In genomic region chr1:230215049-230215448, GRCh38 we compare ENCODE assay signal across 8 cellular contexts.
DNase-seq lines count a peak whose midpoint lies in the region; TF ChIP-seq lines count a peak whose summit lies in the region.

No MANE protein-coding gene starts in this region.

- TF ChIP-seq CTCF in Calu3 (IDR thresholded peaks at IDR 0.05; ENCODE audit: unreplicated experiment) (no peak), osteoblast (IDR thresholded peaks at IDR 0.05; ENCODE audit: extremely low read depth, low read depth, low read length) (peak; percentile 69)

- H4K20me1 ChIP-seq in osteoblast (ENCODE audit: insufficient read depth, low read length) = peaks cover 30% of the 10 kb centered on the region
- peaks cover 14% of the 10 kb centered on the region; the same call in 1 of the 2 replicates for H4K20me1 ChIP-seq in Karpas-422 (ENCODE audit: insufficient read depth, low read depth, low read length)

- H3K9me3 Mint-ChIP-seq in Calu3 (ENCODE audit: low read depth, unreplicated experiment) = peaks cover 3% of the 10 kb centered on the region

- H3K4me2 ChIP-seq in osteoblast (ENCODE audit: insufficient read depth, low read length) (no peak overlapping the region), Karpas-422 (ENCODE audit: low read depth, low read length, poor library complexity, severe bottlenecking) (no peak overlapping the region)

- intact Hi-C loops in Calu3 (cut with micrococcal nuclease; ENCODE audit: unreplicated experiment) = loop anchor here (2.0 kb wide), 1 partner anchor 124 kb away; no protein-coding TSS in a partner anchor

- H3K9me2 ChIP-seq in Karpas-422 (replicated peaks; ENCODE audit: insufficient read depth, low read length) = no peaks in the 10 kb centered on the region

- no peak overlapping the region for H3K4me3 ChIP-seq in osteoblast (ENCODE audit: insufficient read depth, low read length)
- H3K4me3 ChIP-seq in Karpas-422 (ENCODE audit: low read length) = no peak overlapping the region

- no peaks in the 10 kb centered on the region for H3K36me3 ChIP-seq in osteoblast (ENCODE audit: insufficient read depth, low read length)
- H3K36me3 ChIP-seq in Karpas-422 (ENCODE audit: insufficient read depth, low read length) = no peaks in the 10 kb centered on the region

- H3K4me3 Mint-ChIP-seq in Calu3 (ENCODE audit: low read depth, unreplicated experiment) = no peak overlapping the region

- H3K79me2 ChIP-seq in osteoblast (ENCODE audit: insufficient read depth, low read length) (peaks cover 81% of the 10 kb centered on the region), Karpas-422 (ENCODE audit: low read length) (no peaks in the 10 kb centered on the region)

- H3K27me3 ChIP-seq in osteoblast (ENCODE audit: insufficient read depth, low read length) = no peaks in the 10 kb centered on the region
- H3K27me3 ChIP-seq in Karpas-422 (ENCODE audit: low read length) = no peaks in the 10 kb centered on the region

- peak overlapping the region; percentile 4 for H3K27ac Mint-ChIP-seq in Calu3 (ENCODE audit: unreplicated experiment)

- DNase-seq in Calu3 (peak; percentile 35), OCI-M1 (lab: John Stamatoyannopoulos, UW) (peak; percentile 5), fibroblast of peridontal ligament (ENCODE audit: extremely low read depth) (peak; percentile 81), osteoblast (ENCODE audit: insufficient read length, low spot score, missing footprints) (no peak), NCI-H345 treated with DMSO at 0.1 percent for 48 hours (lab: John Stamatoyannopoulos, UW; ENCODE audit: unreplicated experiment) (no peak), Karpas-422 (no peak), SW480 (ENCODE audit: low spot score) (no peak)
- no peak for DNase-seq in activated effector memory CD4-positive, alpha-beta T cell treated with Interleukin-2 at 50 U/mL for 16 hours

- CTCF ChIA-PET in Calu3 (lab: Charles Lee) = interaction anchor here (0.8 to 3.2 kb wide), 4 partner anchors 9 to 131 kb away, joined by 4 to 11 read pairs (median 5); no protein-coding TSS in a partner anchor

- peaks cover 55% of the 10 kb centered on the region for H3K4me1 Mint-ChIP-seq in Calu3 (ENCODE audit: low read depth, unreplicated experiment)

- H3K36me3 Mint-ChIP-seq in Calu3 (ENCODE audit: insufficient read depth, unreplicated experiment) = peaks cover 10% of the 10 kb centered on the region

- H2AFZ ChIP-seq in osteoblast (ENCODE audit: low read length) (no peak overlapping the region), Karpas-422 (ENCODE audit: low read length) (no peak overlapping the region)

- H3K27me3 Mint-ChIP-seq in Calu3 (ENCODE audit: unreplicated experiment) = no peaks in the 10 kb centered on the region

- H3K9ac ChIP-seq in Karpas-422 (ENCODE audit: low read length) = no peak overlapping the region

- no peaks in the 10 kb centered on the region for H3K9me3 ChIP-seq in osteoblast (ENCODE audit: low read depth, low read length)
- H3K9me3 ChIP-seq in Karpas-422 (ENCODE audit: low read length) = no peaks in the 10 kb centered on the region

- no TSS peak for BruUV-seq in Calu3 (replicated peaks; lab: Mats Ljungman, UMichigan)

- peak overlapping the region; percentile 4 for H3K27ac ChIP-seq in osteoblast (ENCODE audit: low read depth, low read length)
- no peak overlapping the region for H3K27ac ChIP-seq in Karpas-422 (ENCODE audit: low read length)

- H3K4me1 ChIP-seq in osteoblast (ENCODE audit: insufficient read depth, low read length) (peaks cover 14% of the 10 kb centered on the region), Karpas-422 (ENCODE audit: low read length) (no peaks in the 10 kb centered on the region)

Comparison
In these comparisons a context has a peak if more than half of its experiments do, and no peak if none do; other contexts are left out.
1. DNase-seq: peak in Calu3 (single experiment), OCI-M1 (single experiment) and fibroblast of peridontal ligament (single experiment); none in osteoblast (single experiment), NCI-H345 treated with DMSO at 0.1 percent for 48 hours (single experiment), activated effector memory CD4-positive, alpha-beta T cell treated with Interleukin-2 at 50 U/mL for 16 hours (single experiment), Karpas-422 (single experiment) and SW480 (single experiment).